Comparison of ENCODE assay signal across 26 cellular contexts in genomic region chr2:129744141-129744540, GRCh38.
DNase-seq lines count a peak whose midpoint lies in the region; ATAC-seq, FAIRE-seq and TF ChIP-seq lines count a peak whose summit lies in the region.
"Had no signal": no experiment of that assay in that cellular context is flagged by ENCODE, and none has a peak within 500 bp of the region (broad histone marks: within the 10 kb centered on the region; RNA-seq: fewer than 3 reads in every experiment).

No MANE protein-coding gene starts in this region.

- H3K36me3 ChIP-seq in HepG2 (replicated peaks in 1 of 2; ENCODE audit: control insufficient read depth in 1 of 2, insufficient read depth in 2 of 2, low read length in 2 of 2), result no peaks in the 10 kb centered on the region
- no peaks in the 10 kb centered on the region for H3K36me3 ChIP-seq in right lobe of liver
- H3K36me3 ChIP-seq in pancreas, result no peaks in the 10 kb centered on the region
- H3K36me3 ChIP-seq: BE2C; BLaER1 treated with 17β-estradiol and CSF1 and Interleukin-3, amounts not matched to agents 10 nM and 100 nM had no signal

- intact Hi-C loops in HepG2 (cut with micrococcal nuclease; ENCODE audit: unreplicated experiment), result no loop called here
- intact Hi-C loops in right lobe of liver (cut with DNase I), result no loop called here
- intact Hi-C loops in pancreas (cut with DNase I), result no loop called here
- intact Hi-C loops in activated CD8-positive, alpha-beta T cell treated with anti-CD3 and anti-CD28 coated beads for 36 hours (cut with micrococcal nuclease), result no loop called here

- H3K27me3 ChIP-seq in HepG2 (ENCODE audit: control insufficient read depth in 1 of 2, insufficient read depth in 2 of 2, low read length in 2 of 2), result peaks cover 1 to 53% of the 10 kb centered on the region in 2 experiments; a peak in 3 of 5 replicates
- H3K27me3 ChIP-seq in right lobe of liver, result no peaks in the 10 kb centered on the region
- H3K27me3 ChIP-seq in pancreas, result no peaks in the 10 kb centered on the region
- H3K27me3 ChIP-seq: BE2C; BLaER1 treated with 17β-estradiol and CSF1 and Interleukin-3, amounts not matched to agents 10 nM and 100 nM had no signal

- no peaks in the 10 kb centered on the region for H3K36me3 Mint-ChIP-seq in activated CD8-positive, alpha-beta T cell treated with anti-CD3 and anti-CD28 coated beads for 36 hours (ENCODE audit: low read depth)
- H3K36me3 Mint-ChIP-seq: CD14-positive monocyte; CD8-positive, alpha-beta memory T cell had no signal

- H3K4me3 ChIP-seq in HepG2 (replicated peaks in 1 of 3; ENCODE audit: insufficient read depth in 1 of 3, low read depth in 2 of 3, low read length in 3 of 3), result no peak overlapping the region
- H3K4me3 ChIP-seq in right lobe of liver, result no peak overlapping the region
- H3K4me3 ChIP-seq in pancreas, result no peak overlapping the region
- H3K4me3 ChIP-seq: A549; BLaER1 treated with 17β-estradiol and CSF1 and Interleukin-3, amounts not matched to agents 10 nM and 100 nM; GM12878; GM23248 had no signal

- FAIRE-seq in HepG2 (lab: Jason Lieb, UNC) (no peak), pancreas (lab: Jason Lieb, UNC) (no peak)
- FAIRE-seq: A549, D721Med, GM12878, GM19239 had no signal

- no peaks in the 10 kb centered on the region for H3K4me1 Mint-ChIP-seq in activated CD8-positive, alpha-beta T cell treated with anti-CD3 and anti-CD28 coated beads for 36 hours (ENCODE audit: low read depth)
- H3K4me1 Mint-ChIP-seq: CD8-positive, alpha-beta memory T cell had no signal

- POLR2A ChIA-PET in HepG2 (lab: Yijun Ruan, JAX), result no interaction called here
- POLR2A ChIA-PET in activated CD8-positive, alpha-beta T cell treated with anti-CD3 and anti-CD28 coated beads for 36 hours (lab: Charles Lee), result interaction anchor here (0.8 kb wide), 1 partner anchor 9 kb away, joined by 3 read pairs; no protein-coding TSS in a partner anchor

- no peak for TF ChIP-seq POLR2A in HepG2 (IDR thresholded peaks at IDR 0.05; ENCODE audit: insufficient read depth in 1 of 2, low read depth in 2 of 2, low read length in 2 of 2)
- TF ChIP-seq POLR2A in right lobe of liver (IDR thresholded peaks at IDR 0.05), result no peak

- no peaks in the 10 kb centered on the region for H3K79me2 ChIP-seq in HepG2 (ENCODE audit: insufficient read depth, low read length)

- H3K4me1 ChIP-seq in HepG2 (ENCODE audit: insufficient read depth, low read length), result no peaks in the 10 kb centered on the region
- no peaks in the 10 kb centered on the region for H3K4me1 ChIP-seq in right lobe of liver
- H3K4me1 ChIP-seq in pancreas, result peaks cover 0 to 6% (median 5%) of the 10 kb centered on the region in 3 donors
- H3K4me1 ChIP-seq: A549, BE2C had no signal

- H4K20me1 ChIP-seq in HepG2 (ENCODE audit: insufficient read depth, low read length), result no peaks in the 10 kb centered on the region; the same call in 1 of the 2 replicates
- H4K20me1 ChIP-seq: BLaER1 treated with 17β-estradiol and CSF1 and Interleukin-3, amounts not matched to agents 10 nM and 100 nM had no signal

- no peak overlapping the region for H3K4me3 Mint-ChIP-seq in activated CD8-positive, alpha-beta T cell treated with anti-CD3 and anti-CD28 coated beads for 36 hours
- H3K4me3 Mint-ChIP-seq: CD14-positive monocyte; CD4-positive, alpha-beta T cell; CD8-positive, alpha-beta memory T cell; H9 had no signal

- in situ Hi-C loops in HepG2 (cut with HindIII; ENCODE audit: extremely low pct_ligation_motif_present, low pct_unique_long_range_greater_than_20kb), result no loop called here

- DNase-seq in HepG2 (ENCODE audit: low spot score) (no peak), right lobe of liver (no peak), NCI-H69 (lab: John Stamatoyannopoulos, UW) (peak; percentile 53), pancreas (no peak), NCI-H226 (no peak)
- no peak for DNase-seq in activated CD8-positive, alpha-beta T cell treated with anti-CD3 and anti-CD28 coated beads for 36 hours
- DNase-seq: 8988T; ACHN; AML-193; BE2C; CD4-positive, alpha-beta T cell; CD8-positive, alpha-beta memory T cell; DMS 273 treated with DMSO at 0.1 percent for 48 hours; DMS79; EL; GDM1; GM23248 had no signal

- CTCF ChIA-PET in HepG2 (lab: Yijun Ruan, JAX; ENCODE audit: low intra/inter-chr PET ratio, low total read pairs), result no interaction called here
- CTCF ChIA-PET in activated CD8-positive, alpha-beta T cell treated with anti-CD3 and anti-CD28 coated beads for 36 hours (lab: Charles Lee), result no interaction called here

- no peaks in the 10 kb centered on the region for H3K9me3 ChIP-seq in HepG2 (ENCODE audit: low read length)
- no peaks in the 10 kb centered on the region for H3K9me3 ChIP-seq in right lobe of liver
- H3K9me3 ChIP-seq in pancreas, result no peaks in the 10 kb centered on the region
- H3K9me3 ChIP-seq: A549, BE2C had no signal

- no peaks in the 10 kb centered on the region for H3K27me3 Mint-ChIP-seq in activated CD8-positive, alpha-beta T cell treated with anti-CD3 and anti-CD28 coated beads for 36 hours

- no peak overlapping the region for H3K9ac ChIP-seq in HepG2 (ENCODE audit: insufficient read depth, low read depth, low read length)
- H3K9ac ChIP-seq: BLaER1 treated with 17β-estradiol and CSF1 and Interleukin-3, amounts not matched to agents 10 nM and 100 nM; GM23248 had no signal

- TF ChIP-seq CTCF in HepG2 (CRISPR knock-in tag; IDR thresholded peaks at IDR 0.05), result no peak
- no peak for TF ChIP-seq CTCF in right lobe of liver (IDR thresholded peaks at IDR 0.05)
- no peak for TF ChIP-seq CTCF in pancreas (IDR thresholded peaks at IDR 0.05)
- no peak for TF ChIP-seq CTCF in activated CD8-positive, alpha-beta T cell treated with anti-CD3 and anti-CD28 coated beads for 36 hours (IDR thresholded peaks at IDR 0.05)

- H3K4me2 ChIP-seq in HepG2 (ENCODE audit: low read depth, low read length), result no peak overlapping the region
- H3K4me2 ChIP-seq: A549; BLaER1 treated with 17β-estradiol and CSF1 and Interleukin-3, amounts not matched to agents 10 nM and 100 nM had no signal

- no peak for TF ChIP-seq EP300 in HepG2 (IDR thresholded peaks at IDR 0.05; ENCODE audit: low read depth in 2 of 2, low read length in 2 of 2)
- TF ChIP-seq EP300 in HepG2 (CRISPR knock-in tag; IDR thresholded peaks at IDR 0.05; ENCODE audit: borderline replicate concordance), result no peak

- no peak overlapping the region for H2AFZ ChIP-seq in HepG2 (ENCODE audit: low read length)
- H2AFZ ChIP-seq: GM23248 had no signal

- no peak overlapping the region for H3K27ac Mint-ChIP-seq in activated CD8-positive, alpha-beta T cell treated with anti-CD3 and anti-CD28 coated beads for 36 hours
- H3K27ac Mint-ChIP-seq: CD14-positive monocyte; CD4-positive, alpha-beta T cell; CD8-positive, alpha-beta memory T cell; H9 had no signal

- ATAC-seq in HepG2, result no peak
- ATAC-seq in right lobe of liver, result no peak
- no peak for ATAC-seq in pancreas
- ATAC-seq in HG02970 (IDR thresholded peaks at IDR 0.05; ENCODE audit: low FRiP score, unreplicated experiment), result no peak
- no peak for ATAC-seq in activated CD8-positive, alpha-beta T cell treated with anti-CD3 and anti-CD28 coated beads for 36 hours
- ATAC-seq: A549, GM12878, HCT116 had no signal

- H3K27ac ChIP-seq in HepG2 (ENCODE audit: extremely low read length, insufficient read depth, low read length), result no peak overlapping the region
- H3K27ac ChIP-seq in right lobe of liver, result no peak overlapping the region
- H3K27ac ChIP-seq in pancreas, result peak overlapping the region; percentile 17 to 81 (median 66)
- H3K27ac ChIP-seq: A549; BLaER1 treated with 17β-estradiol and CSF1 and Interleukin-3, amounts not matched to agents 10 nM and 100 nM; GM23248 had no signal

- no TSS peak for BruUV-seq in HepG2 (replicated peaks; lab: Mats Ljungman, UMichigan)

- no peaks in the 10 kb centered on the region for H3K9me3 Mint-ChIP-seq in activated CD8-positive, alpha-beta T cell treated with anti-CD3 and anti-CD28 coated beads for 36 hours
- H3K9me3 Mint-ChIP-seq: CD4-positive, alpha-beta T cell had no signal

- WGBS in HepG2 (ENCODE audit: low lambda C conversion rate), result 35% methylated on average over 7 of the region's 7 CpGs
- WGBS in right lobe of liver (ENCODE audit: insufficient coverage, low coverage, low lambda C conversion rate, missing lambda C conversion rate), result 62% methylated on average over 4 of the region's 7 CpGs
- 96 to 98% methylated on average over 7 of the region's 7 CpGs for WGBS in pancreas, 2 donors

- no peak for TF ChIP-seq RAD21 in HepG2 (CRISPR knock-in tag; IDR thresholded peaks at IDR 0.05)

TF ChIP-seq in HepG2, 621 proteins besides CTCF, POLR2A, EP300 and RAD21:
- TF ChIP-seq MXI1 (IDR thresholded peaks at IDR 0.05; ENCODE audit: borderline replicate concordance, low read depth, low read length) (no peak), ATF7 (IDR thresholded peaks at IDR 0.05) (peak; percentile 43; the same call in 1 of the 2 replicates), ATF7 (CRISPR knock-in tag; IDR thresholded peaks at IDR 0.05) (no peak)

Comparison
In these comparisons a context has a peak if more than half of its experiments do, and no peak if none do; other contexts are left out.
1. H3K27ac ChIP-seq: peak in pancreas (4 of 4); none in HepG2 (single experiment) and right lobe of liver (0 of 3).